Comparison of ENCODE assay signal across 18 cellular contexts in the genomic region with DNA sequence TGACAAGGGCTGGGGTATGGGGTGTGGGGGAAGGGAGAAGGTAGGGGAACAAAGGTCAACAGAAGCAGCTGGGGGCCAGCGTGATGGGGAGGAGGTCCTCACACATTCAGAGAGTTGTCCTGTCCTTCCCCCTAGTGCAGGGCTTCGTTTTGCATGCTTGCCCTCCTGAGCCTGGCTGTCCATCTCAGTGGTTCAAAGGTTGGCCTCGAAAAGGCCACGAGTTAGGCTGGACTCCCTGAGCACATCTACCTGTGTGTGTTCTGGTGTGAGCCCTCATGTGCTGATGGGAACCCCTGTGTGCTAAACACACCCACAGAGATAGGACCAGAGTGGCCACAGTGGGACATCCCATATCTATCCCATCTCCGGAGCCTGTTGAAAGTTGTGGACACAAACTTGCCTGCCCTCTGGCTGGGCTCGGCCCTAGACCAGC. TPM values are rescaled to one million over a fixed set of nuclear protein-coding genes. Genes with fewer than 3 reads are reported as not detected.
A peak's percentile ranks its signal among the peaks of the same experiment; 100 is the strongest.
DNase-seq lines count a peak whose midpoint lies in the region; ATAC-seq and TF ChIP-seq lines count a peak whose summit lies in the region.
"Had no signal": no experiment of that assay in that cellular context is flagged by ENCODE, and none has a peak within 500 bp of the region (broad histone marks: within the 10 kb centered on the region; RNA-seq: fewer than 3 reads in every experiment).

No MANE protein-coding gene starts in this region.

- H3F3A ChIP-seq in Loucy (ENCODE audit: low read depth) = peaks cover 22% of the 10 kb centered on the region

- peaks cover 62% of the 10 kb centered on the region for H3K4me1 Mint-ChIP-seq in activated naive CD8-positive, alpha-beta T cell treated with anti-CD3 and anti-CD28 coated beads, Interleukin-2, amount 10 ng/mL, durations not matched to agents 7 days and 5 days
- H3K4me1 Mint-ChIP-seq in activated naive CD8-positive, alpha-beta T cell treated with anti-CD3 and anti-CD28 coated beads, Interleukin-2, amount 50 U/mL, for 24 hours = peaks cover 57% of the 10 kb centered on the region
- H3K4me1 Mint-ChIP-seq in natural killer cell treated with Interleukin-12 subunit alpha and Interleukin-12 subunit beta and Interleukin-15 and Interleukin-18, amount 100 ng/mL, for 72 hours (ENCODE audit: low read depth in 2 of 2) = peaks cover 22 to 26% of the 10 kb centered on the region in 2 donors

- no peak for DNase-seq in activated naive CD8-positive, alpha-beta T cell treated with anti-CD3 and anti-CD28 coated beads, Interleukin-2, amount 10 ng/mL, durations not matched to agents 7 days and 5 days
- DNase-seq in activated naive CD8-positive, alpha-beta T cell treated with anti-CD3 and anti-CD28 coated beads, Interleukin-2, amount 50 U/mL, for 24 hours = no peak
- DNase-seq in substantia nigra (lab: John Stamatoyannopoulos, UW) (no peak), LoVo (ENCODE audit: low spot score) (no peak)
- DNase-seq in natural killer cell treated with Interleukin-12 subunit alpha and Interleukin-12 subunit beta and Interleukin-15 and Interleukin-18, amount 100 ng/mL, for 72 hours (ENCODE audit: low spot score) = no peak
- DNase-seq: Caco-2, MV-4-11, NCI-H1417 treated with DMSO at 0.1 percent for 48 hours, NCI-H2029 treated with DMSO at 0.1 percent for 48 hours, NCI-H510A treated with DMSO at 0.1 percent for 48 hours, Peyer's patch, SIG-M5 had no signal

- peak in 1 of 2 donors; percentile 29 for TF ChIP-seq RAD21 in liver (IDR thresholded peaks at IDR 0.05)

- POLR2A ChIA-PET in activated naive CD8-positive, alpha-beta T cell treated with anti-CD3 and anti-CD28 coated beads, Interleukin-2, amount 10 ng/mL, durations not matched to agents 7 days and 5 days (lab: Charles Lee) = no interaction called here

- H3K36me3 ChIP-seq in Loucy (ENCODE audit: insufficient read depth, low read length) (peaks cover 14% of the 10 kb centered on the region; the same call in 1 of the 2 replicates), liver (ENCODE audit: control insufficient read depth in 4 of 4, insufficient read depth in 3 of 4, low read depth in 1 of 4, low read length in 3 of 4) (peaks cover 3 to 64% (median 34%) of the 10 kb centered on the region in 4 donors)

- H3K27ac ChIP-seq in liver (ENCODE audit: low read depth in 1 of 2, low read length in 2 of 2) (no peak overlapping the region), substantia nigra (ENCODE audit: low read depth, low read length, poor library complexity, severe bottlenecking) (peak overlapping the region; percentile 4)
- H3K27ac ChIP-seq: 22Rv1, C4-2B, KMS-11 had no signal

- H3K27me3 Mint-ChIP-seq in activated naive CD8-positive, alpha-beta T cell treated with anti-CD3 and anti-CD28 coated beads, Interleukin-2, amount 10 ng/mL, durations not matched to agents 7 days and 5 days = peaks cover 4% of the 10 kb centered on the region
- no peaks in the 10 kb centered on the region for H3K27me3 Mint-ChIP-seq in activated naive CD8-positive, alpha-beta T cell treated with anti-CD3 and anti-CD28 coated beads, Interleukin-2, amount 50 U/mL, for 24 hours
- no peaks in the 10 kb centered on the region for H3K27me3 Mint-ChIP-seq in natural killer cell treated with Interleukin-12 subunit alpha and Interleukin-12 subunit beta and Interleukin-15 and Interleukin-18, amount 100 ng/mL, for 72 hours

- H3K9me3 ChIP-seq in Loucy (ENCODE audit: insufficient read depth, low read depth, low read length) (no peaks in the 10 kb centered on the region), liver (ENCODE audit: control insufficient read depth in 4 of 4, low read length in 3 of 4) (no peaks in the 10 kb centered on the region)
- H3K9me3 ChIP-seq: Caco-2, Peyer's patch had no signal

- 47% methylated on average over 6 of the region's 6 CpGs for WGBS in liver

- no peaks in the 10 kb centered on the region for H4K20me1 ChIP-seq in Loucy (ENCODE audit: insufficient read depth, low read length, poor library complexity, severe bottlenecking)

- H3K4me3 ChIP-seq in Loucy (ENCODE audit: low read length, poor library complexity, severe bottlenecking) (no peak overlapping the region), liver (ENCODE audit: low read depth in 1 of 3, low read length in 3 of 3) (no peak overlapping the region)
- H3K4me3 ChIP-seq: Peyer's patch had no signal

- H3K79me2 ChIP-seq in Loucy (ENCODE audit: insufficient read depth, low read length) = peaks cover 30% of the 10 kb centered on the region

- no peak for ATAC-seq in activated naive CD8-positive, alpha-beta T cell treated with anti-CD3 and anti-CD28 coated beads, Interleukin-2, amount 10 ng/mL, durations not matched to agents 7 days and 5 days (ENCODE audit: low read depth)
- no peak for ATAC-seq in activated naive CD8-positive, alpha-beta T cell treated with anti-CD3 and anti-CD28 coated beads, Interleukin-2, amount 50 U/mL, for 24 hours
- no peak for ATAC-seq in natural killer cell treated with Interleukin-12 subunit alpha and Interleukin-12 subunit beta and Interleukin-15 and Interleukin-18, amount 100 ng/mL, for 72 hours
- ATAC-seq in GM18519 (IDR thresholded peaks at IDR 0.05; ENCODE audit: low FRiP score, unreplicated experiment) = no peak

- peak overlapping the region; percentile 74 for H3K4me2 ChIP-seq in Loucy (ENCODE audit: low read depth, low read length, poor library complexity, severe bottlenecking)
- H3K4me2 ChIP-seq: KMS-11 had no signal

- H2AFZ ChIP-seq in Loucy (ENCODE audit: low read length) = no peak overlapping the region

- H3K27ac Mint-ChIP-seq in activated naive CD8-positive, alpha-beta T cell treated with anti-CD3 and anti-CD28 coated beads, Interleukin-2, amount 10 ng/mL, durations not matched to agents 7 days and 5 days = no peak overlapping the region
- H3K27ac Mint-ChIP-seq in activated naive CD8-positive, alpha-beta T cell treated with anti-CD3 and anti-CD28 coated beads, Interleukin-2, amount 50 U/mL, for 24 hours = no peak overlapping the region
- H3K27ac Mint-ChIP-seq in natural killer cell treated with Interleukin-12 subunit alpha and Interleukin-12 subunit beta and Interleukin-15 and Interleukin-18, amount 100 ng/mL, for 72 hours = no peak overlapping the region

- peaks cover 64% of the 10 kb centered on the region for H3K4me1 ChIP-seq in Loucy (ENCODE audit: insufficient read depth, low read length, poor library complexity, severe bottlenecking)
- H3K4me1 ChIP-seq in liver (ENCODE audit: control insufficient read depth in 4 of 4, insufficient read depth in 4 of 4, low read length in 3 of 4) = peaks cover 2 to 29% (median 17%) of the 10 kb centered on the region in 4 donors
- H3K4me1 ChIP-seq: Caco-2 had no signal

- H3K4me3 Mint-ChIP-seq in activated naive CD8-positive, alpha-beta T cell treated with anti-CD3 and anti-CD28 coated beads, Interleukin-2, amount 10 ng/mL, durations not matched to agents 7 days and 5 days = peak overlapping the region; percentile 27
- H3K4me3 Mint-ChIP-seq in activated naive CD8-positive, alpha-beta T cell treated with anti-CD3 and anti-CD28 coated beads, Interleukin-2, amount 50 U/mL, for 24 hours = no peak overlapping the region
- H3K4me3 Mint-ChIP-seq in natural killer cell treated with Interleukin-12 subunit alpha and Interleukin-12 subunit beta and Interleukin-15 and Interleukin-18, amount 100 ng/mL, for 72 hours = no peak overlapping the region

- H3K9me3 Mint-ChIP-seq in activated naive CD8-positive, alpha-beta T cell treated with anti-CD3 and anti-CD28 coated beads, Interleukin-2, amount 10 ng/mL, durations not matched to agents 7 days and 5 days = no peaks in the 10 kb centered on the region
- no peaks in the 10 kb centered on the region for H3K9me3 Mint-ChIP-seq in activated naive CD8-positive, alpha-beta T cell treated with anti-CD3 and anti-CD28 coated beads, Interleukin-2, amount 50 U/mL, for 24 hours
- no peaks in the 10 kb centered on the region for H3K9me3 Mint-ChIP-seq in natural killer cell treated with Interleukin-12 subunit alpha and Interleukin-12 subunit beta and Interleukin-15 and Interleukin-18, amount 100 ng/mL, for 72 hours

- H3K9me2 ChIP-seq in Loucy (replicated peaks; ENCODE audit: low read depth, low read length) = no peaks in the 10 kb centered on the region

- peak overlapping the region; percentile 71 for H3K9ac ChIP-seq in Loucy (ENCODE audit: low read depth, low read length, poor library complexity, severe bottlenecking)
- no peak overlapping the region for H3K9ac ChIP-seq in liver (ENCODE audit: low read depth in 1 of 2, low read length in 2 of 2)
- H3K9ac ChIP-seq: KMS-11 had no signal

- H3K36me3 Mint-ChIP-seq in activated naive CD8-positive, alpha-beta T cell treated with anti-CD3 and anti-CD28 coated beads, Interleukin-2, amount 10 ng/mL, durations not matched to agents 7 days and 5 days = peaks cover 13% of the 10 kb centered on the region
- no peaks in the 10 kb centered on the region for H3K36me3 Mint-ChIP-seq in activated naive CD8-positive, alpha-beta T cell treated with anti-CD3 and anti-CD28 coated beads, Interleukin-2, amount 50 U/mL, for 24 hours (ENCODE audit: low read depth)
- H3K36me3 Mint-ChIP-seq in natural killer cell treated with Interleukin-12 subunit alpha and Interleukin-12 subunit beta and Interleukin-15 and Interleukin-18, amount 100 ng/mL, for 72 hours = no peaks in the 10 kb centered on the region

- no peak for TF ChIP-seq CTCF in Loucy (conservative IDR thresholded peaks at IDR 0.05; ENCODE audit: low read length)
- TF ChIP-seq CTCF in liver (IDR thresholded peaks at IDR 0.05; ENCODE audit: low read depth, low read length, missing input control) = no peak

- no peaks in the 10 kb centered on the region for H3K27me3 ChIP-seq in Loucy (ENCODE audit: insufficient read depth, low read length, poor library complexity, severe bottlenecking)
- H3K27me3 ChIP-seq in liver (ENCODE audit: control insufficient read depth in 4 of 4, insufficient read depth in 4 of 4, low read length in 3 of 4) = no peaks in the 10 kb centered on the region
- H3K27me3 ChIP-seq: Peyer's patch had no signal

TF ChIP-seq in liver, 16 proteins besides CTCF, POLR2A, EP300 and RAD21:
- TF ChIP-seq SP1 (IDR thresholded peaks at IDR 0.05) = no peak
- TF ChIP-seq HNF4A (conservative IDR thresholded peaks at IDR 0.05) = peak; percentile 35 to 45
- no peak for TF ChIP-seq RXRA (IDR thresholded peaks at IDR 0.05)
TF ChIP-seq in liver: peak in this region for 1.

RNA-seq across cellular contexts. Expression of a gene that starts 51.9 kb away (rescaled TPM):
- 10 to 100 TPM; 11.7 to 13.1 TPM for total RNA-seq in activated naive CD8-positive, alpha-beta T cell treated with anti-CD3 and anti-CD28 coated beads, Interleukin-2, amount 10 ng/mL, durations not matched to agents 7 days and 5 days
- 100 to 1,000 TPM in 1 of 2 donors, 10 to 100 TPM in 1; 51.5 to 193 TPM for total RNA-seq in liver
- 10 to 100 TPM; 26.2 to 70.7 TPM for polyA plus RNA-seq in liver
- 10 to 100 TPM in 1 of 2 donors, 1 to 10 TPM in 1; 7.5 to 84.7 TPM for total RNA-seq in natural killer cell treated with Interleukin-12 subunit alpha and Interleukin-12 subunit beta and Interleukin-15 and Interleukin-18, amount 100 ng/mL, for 72 hours
